24 cellular contexts compared by ENCODE assay signal in genomic region chr18:50073319-50073718, GRCh38.
"Had no signal": no experiment of that assay in that cellular context is flagged by ENCODE, and none has a peak within 500 bp of the region (broad histone marks: within the 10 kb centered on the region; RNA-seq: fewer than 3 reads in every experiment).

No MANE protein-coding gene starts in this region.

- H3K9me3 ChIP-seq: stomach, suprapubic skin, testis, thoracic aorta, thyroid gland, tibial artery, tibial nerve, transverse colon, upper lobe of left lung, upper lobe of right lung, uterus, vagina had no signal

- DNase-seq: stimulated activated CD4-positive, alpha-beta T cell treated with anti-CD3 and anti-CD28 coated beads, Interleukin-2, amount 100 ng/mL, for 48 hours; stimulated activated CD4-positive, alpha-beta T cell treated with anti-CD3 and anti-CD28 coated beads, Interleukin-4, amount 100 ng/mL, for 1 hour; stimulated activated CD4-positive, alpha-beta T cell treated with anti-CD3 and anti-CD28 coated beads, Interleukin-4, amount 100 ng/mL, for 24 hours; stimulated activated CD4-positive, alpha-beta T cell treated with anti-CD3 and anti-CD28 coated beads, Interleukin-4, amount 100 ng/mL, for 4 hours; stimulated activated CD8-positive, alpha-beta memory T cell treated with anti-CD3 and anti-CD28 coated beads, Interleukin-4, amount 100 ng/mL, for 48 hours; stimulated activated naive B cell treated with anti-CD40 and anti-IgM and Interleukin-4, amounts not matched to agents 10 μg/mL and 1 μg/mL and 100 μg/mL, for 72 hours; stimulated activated naive CD4-positive, alpha-beta T cell; stimulated activated naive CD4-positive, alpha-beta T cell treated with Interleukin-2 at 50 U/mL for 16 hours; stimulated activated naive CD8-positive, alpha-beta T cell treated with anti-CD3 and anti-CD28 coated beads, Interleukin-15, amount 100 ng/mL, for 72 hours; stimulated activated naive CD8-positive, alpha-beta T cell treated with anti-CD3 and anti-CD28 coated beads, Interleukin-15, Interleukin-2, amounts not matched to agents 100 U/mL and 50 U/mL, for 24 hours; stomach; substantia nigra; testis; thyroid gland; tibial artery; transverse colon; trophoblast cell; upper lobe of left lung; upper lobe of right lung; uterus had no signal

- H3K4me3 ChIP-seq: stomach, suprapubic skin, testis, thoracic aorta, thyroid gland, tibial artery, tibial nerve, transverse colon, upper lobe of left lung, upper lobe of right lung, uterus, vagina had no signal

- H3K36me3 ChIP-seq: stomach, suprapubic skin, thoracic aorta, thyroid gland, tibial artery, tibial nerve, transverse colon, upper lobe of left lung, upper lobe of right lung, uterus, vagina had no signal

- H3K27ac ChIP-seq: stomach, suprapubic skin, testis, thoracic aorta, thyroid gland, tibial artery, tibial nerve, transverse colon, upper lobe of left lung, upper lobe of right lung, uterus, vagina had no signal

- H3K27me3 ChIP-seq: stomach, suprapubic skin, testis, thyroid gland, tibial artery, tibial nerve, transverse colon, upper lobe of left lung, upper lobe of right lung, uterus, vagina had no signal

- H3K4me1 ChIP-seq: stomach, suprapubic skin, testis, tibial artery, tibial nerve, upper lobe of left lung, upper lobe of right lung, uterus had no signal
